ENCODE assay signal across 1 cellular context in genomic region chr4:78624048-78624447, GRCh38.
TF ChIP-seq lines count a peak whose summit lies in the region.

No MANE protein-coding gene starts in this region.

TF ChIP-seq in IMR-90, 13 proteins besides CTCF, POLR2A, EP300 and RAD21:
- TF ChIP-seq ELK1 (IDR thresholded peaks at IDR 0.05; ENCODE audit: borderline replicate concordance, low read depth, low read length), result no peak
- no peak for TF ChIP-seq FOS (IDR thresholded peaks at IDR 0.05; ENCODE audit: low read depth, low read length)
- no peak for TF ChIP-seq MAZ (IDR thresholded peaks at IDR 0.05; ENCODE audit: borderline replicate concordance, low read depth, low read length)
- TF ChIP-seq CHD1 (IDR thresholded peaks at IDR 0.05; ENCODE audit: low read depth, low read length), result no peak
- TF ChIP-seq MXI1 (IDR thresholded peaks at IDR 0.05; ENCODE audit: borderline replicate concordance, low read depth, low read length), result no peak
- TF ChIP-seq NFE2L2 (IDR thresholded peaks at IDR 0.05; ENCODE audit: low read depth, low read length), result no peak
- TF ChIP-seq MAFK (IDR thresholded peaks at IDR 0.05; ENCODE audit: low read depth, low read length), result no peak
- TF ChIP-seq SMC3 (IDR thresholded peaks at IDR 0.05; ENCODE audit: low read depth, low read length), result no peak
TF ChIP-seq in IMR-90: peak in this region for 0.
